ENCODE assay signal across 1 cellular context in the genomic region with DNA sequence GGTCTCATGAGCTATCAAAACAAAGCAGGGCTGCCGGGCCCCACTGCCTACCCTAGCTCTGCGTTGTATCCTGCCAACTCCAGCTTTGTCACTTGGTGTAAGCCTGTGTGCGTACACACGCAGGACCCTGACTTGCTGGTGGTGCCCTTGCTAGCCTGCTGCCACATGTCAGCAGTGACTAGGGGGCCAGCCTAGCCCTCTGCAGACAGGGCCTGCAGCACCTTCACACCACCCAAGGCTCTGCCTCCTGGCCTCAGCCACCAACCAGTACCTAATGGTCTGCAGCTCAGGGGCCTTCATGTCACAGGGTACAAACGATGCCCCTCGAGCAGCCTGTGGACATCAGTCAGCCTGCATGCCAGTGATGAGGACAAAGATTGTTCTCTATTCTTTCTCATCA.
TF ChIP-seq lines count a peak whose summit lies in the region.

No MANE protein-coding gene starts in this region.

TF ChIP-seq in H1, 55 proteins besides CTCF, POLR2A, EP300 and RAD21:
- TF ChIP-seq, protein P1, sequence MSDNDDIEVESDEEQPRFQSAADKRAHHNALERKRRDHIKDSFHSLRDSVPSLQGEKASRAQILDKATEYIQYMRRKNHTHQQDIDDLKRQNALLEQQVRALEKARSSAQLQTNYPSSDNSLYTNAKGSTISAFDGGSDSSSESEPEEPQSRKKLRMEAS (IDR thresholded peaks at IDR 0.05) = no peak
- TF ChIP-seq USF2 (IDR thresholded peaks at IDR 0.05; ENCODE audit: low read length) = no peak
- no peak for TF ChIP-seq TAF1 (IDR thresholded peaks at IDR 0.05; ENCODE audit: low read depth, low read length)
- no peak for TF ChIP-seq JUND (IDR thresholded peaks at IDR 0.05; ENCODE audit: low read length)
- no peak for TF ChIP-seq ASH2L (IDR thresholded peaks at IDR 0.05; ENCODE audit: low read length)
- TF ChIP-seq GTF2F1 (IDR thresholded peaks at IDR 0.05; ENCODE audit: borderline replicate concordance, low read depth, low read length) = no peak
- no peak for TF ChIP-seq TEAD4 (IDR thresholded peaks at IDR 0.05; ENCODE audit: low read depth, low read length)
- no peak for TF ChIP-seq RFX5 (IDR thresholded peaks at IDR 0.05; ENCODE audit: borderline replicate concordance, low read depth, low read length)
- no peak for TF ChIP-seq NRF1 (IDR thresholded peaks at IDR 0.05; ENCODE audit: low read depth, low read length)
- TF ChIP-seq NANOG (IDR thresholded peaks at IDR 0.05; ENCODE audit: insufficient read depth, low read depth, low read length, poor library complexity, severe bottlenecking) = no peak
- TF ChIP-seq SIX5 (IDR thresholded peaks at IDR 0.05; ENCODE audit: low read depth, low read length) = no peak
- TF ChIP-seq EZH2 (IDR thresholded peaks at IDR 0.05; ENCODE audit: low read depth, low read length, severe bottlenecking) = no peak
TF ChIP-seq in H1: peak in this region for 0.
